Comparison of ENCODE assay signal across 32 cellular contexts in the genomic region with DNA sequence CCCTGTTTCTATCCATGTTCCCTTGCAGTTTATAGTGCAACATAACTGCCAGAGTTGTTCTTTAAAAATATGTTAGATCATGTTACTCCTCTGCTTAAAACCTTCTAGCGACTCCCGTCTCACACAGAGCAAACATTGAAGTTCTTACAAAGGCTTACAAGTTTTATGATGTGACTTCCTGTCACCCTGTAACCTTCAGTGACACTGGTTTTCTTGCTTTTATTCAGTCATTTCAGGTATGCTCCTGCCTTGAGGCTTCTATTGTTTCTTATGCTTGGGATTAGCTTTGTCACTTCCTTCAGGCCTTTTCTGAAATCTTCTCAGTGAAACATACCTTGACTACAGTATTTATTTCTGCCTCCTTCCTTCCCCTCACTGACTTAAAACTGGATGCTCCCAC.
A peak's percentile ranks its signal among the peaks of the same experiment; 100 is the strongest.
DNase-seq lines count a peak whose midpoint lies in the region; ATAC-seq, FAIRE-seq and TF ChIP-seq lines count a peak whose summit lies in the region.
"Had no signal": no experiment of that assay in that cellular context is flagged by ENCODE, and none has a peak within 500 bp of the region (broad histone marks: within the 10 kb centered on the region; RNA-seq: fewer than 3 reads in every experiment).

No MANE protein-coding gene starts in this region.

- TF ChIP-seq CTCF in GM13977 (IDR thresholded peaks at IDR 0.05; ENCODE audit: extremely low read depth, insufficient read depth, missing control alignments), result no peak

- in situ Hi-C loops in GM13977 (cut with MboI; ENCODE audit: low pct_unique_long_range_greater_than_20kb, low sequenced_read_pairs, unreplicated experiment), result no loop called here

- H3K9me3 ChIP-seq in NT2/D1 (ENCODE audit: insufficient read depth, low read length) (peaks cover 19% of the 10 kb centered on the region), iPS DF 6.9 (ENCODE audit: control insufficient read depth, insufficient read depth, low read length) (peaks cover 1% of the 10 kb centered on the region; the same call in 1 of the 2 replicates)
- H3K9me3 ChIP-seq: BE2C, thyroid gland had no signal

- H3K36me3 Mint-ChIP-seq in activated naive CD4-positive, alpha-beta T cell treated with anti-CD3 and anti-CD28 coated beads, Interleukin-2, amount 50 U/mL, for 72 hours, result peaks cover 0 to under 1% of the 10 kb centered on the region in 2 donors
- H3K36me3 Mint-ChIP-seq: naive B cell had no signal

- peak overlapping the region in 1 of 2 donors; percentile 15 for H3K27ac Mint-ChIP-seq in activated naive CD4-positive, alpha-beta T cell treated with anti-CD3 and anti-CD28 coated beads, Interleukin-2, amount 50 U/mL, for 72 hours
- H3K27ac Mint-ChIP-seq: naive B cell; progenitor cell of endocrine pancreas; T-helper 2 cell treated with Interferon-gamma antibody and Interleukin-4, amounts not matched to agents 5 μg/mL and 100 μg/mL, for 36 hours had no signal

- H3K4me3 ChIP-seq in NT2/D1 (ENCODE audit: insufficient read length, low read depth) (no peak overlapping the region), iPS DF 6.9 (ENCODE audit: low read length) (no peak overlapping the region)
- H3K4me3 ChIP-seq: thyroid gland had no signal

- peak; percentile 55 to 68 for ATAC-seq in activated naive CD4-positive, alpha-beta T cell treated with anti-CD3 and anti-CD28 coated beads, Interleukin-2, amount 50 U/mL, for 72 hours
- ATAC-seq: Panc1, sciatic nerve had no signal

- H3K9me3 Mint-ChIP-seq in activated naive CD4-positive, alpha-beta T cell treated with anti-CD3 and anti-CD28 coated beads, Interleukin-2, amount 50 U/mL, for 72 hours, result peaks cover 0 to 4% of the 10 kb centered on the region in 2 donors
- H3K9me3 Mint-ChIP-seq: T-helper 2 cell treated with Interferon-gamma antibody and Interleukin-4, amounts not matched to agents 5 μg/mL and 100 μg/mL, for 36 hours had no signal

- H3K27ac ChIP-seq in iPS DF 6.9 (ENCODE audit: low read length), result peak overlapping the region; percentile 83
- H3K27ac ChIP-seq: thyroid gland had no signal

- no peaks in the 10 kb centered on the region for H3K36me3 ChIP-seq in NT2/D1 (ENCODE audit: insufficient read depth, insufficient read length, low read length)
- no peaks in the 10 kb centered on the region for H3K36me3 ChIP-seq in iPS DF 6.9 (ENCODE audit: control insufficient read depth, insufficient read depth, low read length)
- H3K36me3 ChIP-seq: BE2C, thyroid gland had no signal

- H3K27me3 ChIP-seq in NT2/D1 (ENCODE audit: insufficient read depth, insufficient read length) (no peaks in the 10 kb centered on the region), iPS DF 6.9 (ENCODE audit: control insufficient read depth, insufficient read depth, low read length) (no peaks in the 10 kb centered on the region)
- H3K27me3 ChIP-seq: BE2C, thyroid gland had no signal

- H3K4me1 ChIP-seq in NT2/D1 (ENCODE audit: insufficient read depth, insufficient read length), result peaks cover 5% of the 10 kb centered on the region
- peaks cover 5% of the 10 kb centered on the region; the same call in 1 of the 2 replicates for H3K4me1 ChIP-seq in iPS DF 6.9 (ENCODE audit: control insufficient read depth, insufficient read depth, low read length)
- H3K4me1 ChIP-seq: BE2C, thyroid gland had no signal

- no peak for DNase-seq in activated naive CD4-positive, alpha-beta T cell treated with anti-CD3 and anti-CD28 coated beads, Interleukin-2, amount 50 U/mL, for 72 hours (ENCODE audit: low spot score in 2 of 2)
- no peak for DNase-seq in activated naive CD4-positive, alpha-beta T cell treated with Interleukin-2 at 50 U/mL for 16 hours
- DNase-seq in NT2/D1 (ENCODE audit: low read depth, low spot score) (peak; percentile 25), iPS DF 6.9 (ENCODE audit: low read depth, low spot score) (no peak), GM19239 (ENCODE audit: insufficient read length, low spot score) (no peak), GM13977 (ENCODE audit: low spot score) (no peak), RKO (ENCODE audit: low spot score) (no peak)
- no peak for DNase-seq in NK-92 treated with Interleukin-12 subunit alpha and Interleukin-12 subunit beta, amount 100 ng/mL, for 24 hours (lab: John Stamatoyannopoulos, UW)
- DNase-seq: ACHN; activated CD8-positive, alpha-beta memory T cell treated with anti-CD3 and anti-CD28 coated beads for 24 hours; activated gamma-delta T cell treated with Interleukin-2 at 50 U/mL for 16 hours; activated T-cell treated with anti-CD3 and anti-CD28 coated beads for 4 hours; BE2C; central memory CD4-positive, alpha-beta T cell; cortex of kidney; effector memory CD4-positive, alpha-beta T cell; midbrain; naive B cell; NCI-H1417; NCI-H2029; NCI-H226; NCI-H69; nucleus accumbens; SHP77 treated with DMSO at 0.1 percent for 48 hours; stimulated activated CD4-positive, alpha-beta T cell treated with anti-CD3 and anti-CD28 coated beads, Interleukin-4, amount 100 ng/mL, for 24 hours; thyroid gland had no signal

- no peak overlapping the region for H3K9ac ChIP-seq in NT2/D1 (ENCODE audit: insufficient read length, low read depth)

- WGBS in iPS DF 6.9 (ENCODE audit: insufficient coverage, insufficient read length), result no CpG with 5 or more reads among the region's 2 CpGs

- no peak for FAIRE-seq in GM19239 (lab: Jason Lieb, UNC)
- FAIRE-seq: GM12892, HTR-8/SVneo had no signal
